In the genomic region with DNA sequence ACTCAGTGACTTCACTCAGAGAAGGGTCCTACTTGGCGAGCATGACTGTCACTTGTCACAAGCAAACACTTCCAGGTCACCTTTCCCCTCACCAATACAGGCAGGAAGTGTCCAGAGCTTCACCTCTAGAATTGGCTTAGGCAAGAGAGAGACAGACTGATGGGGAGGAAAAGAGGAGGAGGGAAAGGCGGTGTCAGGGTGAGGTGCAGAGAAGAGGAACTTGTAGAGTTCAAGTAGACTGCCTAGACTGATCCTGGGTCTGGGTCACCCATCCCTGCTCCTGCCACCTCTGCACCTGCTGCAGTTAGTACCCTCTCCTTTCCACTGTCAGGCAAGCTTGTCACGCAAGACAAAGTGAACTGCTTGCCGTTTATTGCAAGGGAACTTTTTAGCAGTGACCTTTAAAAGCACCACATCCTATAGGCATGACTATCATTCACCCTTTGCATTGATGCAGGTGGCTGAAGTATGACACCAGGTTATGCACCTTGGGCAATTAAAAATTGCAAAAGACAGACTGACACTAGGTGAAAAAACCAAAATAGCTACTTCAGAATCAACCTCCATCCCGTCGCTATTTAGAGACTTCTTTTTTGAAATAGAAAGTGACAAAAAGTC, we compare ENCODE assay signal across 22 cellular contexts.
DNase-seq lines count a peak whose midpoint lies in the region; ATAC-seq, FAIRE-seq and TF ChIP-seq lines count a peak whose summit lies in the region.
"Had no signal": no experiment of that assay in that cellular context is flagged by ENCODE, and none has a peak within 500 bp of the region (broad histone marks: within the 10 kb centered on the region; RNA-seq: fewer than 3 reads in every experiment).

No MANE protein-coding gene starts in this region.

- TF ChIP-seq POLR2A in H54 (IDR thresholded peaks at IDR 0.05; ENCODE audit: low read depth, low read length): no peak

- no peaks in the 10 kb centered on the region for H3K9me3 ChIP-seq in osteoblast (ENCODE audit: low read depth, low read length)
- H3K9me3 ChIP-seq: BLaER1 treated with 17β-estradiol and CSF1 and Interleukin-3, amounts not matched to agents 10 nM and 100 nM had no signal

- no peak overlapping the region for H3K4me3 ChIP-seq in osteoblast (ENCODE audit: insufficient read depth, low read length)
- H3K4me3 ChIP-seq: BLaER1 treated with 17β-estradiol and CSF1 and Interleukin-3, amounts not matched to agents 10 nM and 100 nM; coronary artery; K562; neural progenitor cell had no signal

- peak; percentile 62 for ATAC-seq in GM21717 (IDR thresholded peaks at IDR 0.05; ENCODE audit: unreplicated experiment)
- ATAC-seq in HG03442 (IDR thresholded peaks at IDR 0.05; ENCODE audit: unreplicated experiment): peak; percentile 47
- ATAC-seq: K562 had no signal

- no peaks in the 10 kb centered on the region for H3K36me3 ChIP-seq in osteoblast (ENCODE audit: insufficient read depth, low read length)
- H3K36me3 ChIP-seq: BLaER1 treated with 17β-estradiol and CSF1 and Interleukin-3, amounts not matched to agents 10 nM and 100 nM; neural progenitor cell had no signal

- FAIRE-seq in H54 (lab: Jason Lieb, UNC): no peak
- FAIRE-seq: K562 had no signal

- H2AFZ ChIP-seq in osteoblast (ENCODE audit: low read length): no peak overlapping the region
- H2AFZ ChIP-seq: neural progenitor cell had no signal

- no peaks in the 10 kb centered on the region for H4K20me1 ChIP-seq in osteoblast (ENCODE audit: insufficient read depth, low read length)

- TF ChIP-seq CTCF in osteoblast (IDR thresholded peaks at IDR 0.05; ENCODE audit: extremely low read depth, low read depth, low read length): no peak

- H3K4me1 ChIP-seq in osteoblast (ENCODE audit: insufficient read depth, low read length): no peaks in the 10 kb centered on the region
- H3K4me1 ChIP-seq: BLaER1 treated with 17β-estradiol and CSF1 and Interleukin-3, amounts not matched to agents 10 nM and 100 nM; neural progenitor cell had no signal

- peak; percentile 14 for DNase-seq in DMS53 (lab: John Stamatoyannopoulos, UW)
- DNase-seq in DMS53 treated with DMSO at 0.1 percent for 48 hours (lab: John Stamatoyannopoulos, UW; ENCODE audit: unreplicated experiment): no peak
- DNase-seq in osteoblast (ENCODE audit: insufficient read length, low spot score, missing footprints): peak; percentile 14
- DNase-seq in activated CD8-positive, alpha-beta memory T cell treated with anti-CD3 and anti-CD28 coated beads, Interleukin-2, amount 50 U/mL, for 48 hours: no peak
- no peak for DNase-seq in H54 (ENCODE audit: insufficient read length, low spot score)
- no peak for DNase-seq in NCI-H2107 (lab: John Stamatoyannopoulos, UW)
- DNase-seq: activated CD4-positive, alpha-beta T cell treated with anti-CD3 and anti-CD28 coated beads, Interleukin-2, amount 50 U/mL, for 48 hours; activated T-cell treated with anti-CD3 and anti-CD28 coated beads, Interleukin-2, amount 50 U/mL, for 24 hours; GF-D8; H9; midbrain; NCI-H1105; retina; Right ventricle myocardium superior; stimulated activated naive CD4-positive, alpha-beta T cell treated with Interleukin-2 at 50 U/mL for 16 hours had no signal

- no peaks in the 10 kb centered on the region for H3K79me2 ChIP-seq in osteoblast (ENCODE audit: insufficient read depth, low read length)

- H3K4me2 ChIP-seq in osteoblast (ENCODE audit: insufficient read depth, low read length): no peak overlapping the region
- H3K4me2 ChIP-seq: BLaER1 treated with 17β-estradiol and CSF1 and Interleukin-3, amounts not matched to agents 10 nM and 100 nM; neural progenitor cell had no signal

- H3K27ac ChIP-seq in osteoblast (ENCODE audit: low read depth, low read length): no peak overlapping the region
- H3K27ac ChIP-seq: 22Rv1; BLaER1 treated with 17β-estradiol and CSF1 and Interleukin-3, amounts not matched to agents 10 nM and 100 nM; coronary artery; neural progenitor cell had no signal

- no peaks in the 10 kb centered on the region for H3K27me3 ChIP-seq in osteoblast (ENCODE audit: insufficient read depth, low read length)
- H3K27me3 ChIP-seq: BLaER1 treated with 17β-estradiol and CSF1 and Interleukin-3, amounts not matched to agents 10 nM and 100 nM; neural progenitor cell had no signal

Comparison
In these comparisons a context has a peak if more than half of its experiments do, and no peak if none do; other contexts are left out.
1. DNase-seq: peak in DMS53 (single experiment) and osteoblast (single experiment); none in DMS53 treated with DMSO at 0.1 percent for 48 hours (single experiment), activated CD8-positive, alpha-beta memory T cell treated with anti-CD3 and anti-CD28 coated beads, Interleukin-2, amount 50 U/mL, for 48 hours (single experiment), H54 (single experiment) and NCI-H2107 (single experiment).